In genomic region chr3:184117649-184118048, GRCh38 we compare ENCODE assay signal across 18 cellular contexts. TPM values are rescaled to one million over a fixed set of nuclear protein-coding genes. Genes with fewer than 3 reads are reported as not detected.
A peak's percentile ranks its signal among the peaks of the same experiment; 100 is the strongest.
DNase-seq lines count a peak whose midpoint lies in the region; ATAC-seq and TF ChIP-seq lines count a peak whose summit lies in the region.
"Had no signal": no experiment of that assay in that cellular context is flagged by ENCODE, and none has a peak within 500 bp of the region (broad histone marks: within the 10 kb centered on the region; RNA-seq: fewer than 3 reads in every experiment).

No MANE protein-coding gene starts in this region.

- no peaks in the 10 kb centered on the region for H4K20me1 ChIP-seq in SK-N-SH (ENCODE audit: insufficient read depth)
- H4K20me1 ChIP-seq in Karpas-422 (ENCODE audit: insufficient read depth, low read depth, low read length) = 0 out of 2 replicates have a peak, but pooled peaks cover 4% of the 10 kb centered on the region
- H4K20me1 ChIP-seq in OCI-LY7 (ENCODE audit: insufficient read depth, low read length) = no peaks in the 10 kb centered on the region

- H3K9me2 ChIP-seq in SK-N-SH = no peaks in the 10 kb centered on the region
- no peaks in the 10 kb centered on the region for H3K9me2 ChIP-seq in Karpas-422 (replicated peaks; ENCODE audit: insufficient read depth, low read length)
- no peaks in the 10 kb centered on the region for H3K9me2 ChIP-seq in OCI-LY7 (ENCODE audit: insufficient read depth, low read length)

- ATAC-seq in SK-N-SH treated with all-trans-retinoic acid at 6 μM for 48 hours = no peak
- no peak for ATAC-seq in foreskin keratinocyte
- no peak for ATAC-seq in stimulated activated naive CD8-positive, alpha-beta T cell treated with anti-CD3 and anti-CD28 coated beads, Interleukin-15, Interleukin-2, amounts not matched to agents 100 U/mL and 50 U/mL, for 24 hours
- ATAC-seq: activated CD8-positive, alpha-beta T cell treated with anti-CD3 and anti-CD28 coated beads, Interleukin-2, amount 10 ng/mL, durations not matched to agents 7 days and 5 days; gastrocnemius medialis; psoas muscle had no signal

- H3K4me3 ChIP-seq in SK-N-SH (ENCODE audit: low read depth in 2 of 2, low read length in 1 of 2) (no peak overlapping the region), Karpas-422 (ENCODE audit: low read length) (no peak overlapping the region), OCI-LY7 (ENCODE audit: low read depth, low read length, poor library complexity, severe bottlenecking) (no peak overlapping the region)
- H3K4me3 ChIP-seq: gastrocnemius medialis, psoas muscle, suprapubic skin had no signal

- no peak for DNase-seq in SK-N-SH
- DNase-seq in Karpas-422 = peak; percentile 57
- DNase-seq in OCI-LY7 (ENCODE audit: low spot score) = peak; percentile 22
- DNase-seq in foreskin keratinocyte = no peak
- no peak for DNase-seq in NCI-H446 (lab: John Stamatoyannopoulos, UW)
- no peak for DNase-seq in SW480 (ENCODE audit: low spot score)
- DNase-seq in stimulated activated naive CD8-positive, alpha-beta T cell treated with anti-CD3 and anti-CD28 coated beads, Interleukin-15, Interleukin-2, amounts not matched to agents 100 U/mL and 50 U/mL, for 24 hours = no peak
- DNase-seq: activated CD8-positive, alpha-beta T cell treated with anti-CD3 and anti-CD28 coated beads, Interleukin-2, amount 10 ng/mL, durations not matched to agents 7 days and 5 days; CD4-positive, alpha-beta memory T cell; gastrocnemius medialis; GDM1; NCI-H1694; psoas muscle had no signal

- intact Hi-C loops in OCI-LY7 (cut with micrococcal nuclease; ENCODE audit: unreplicated experiment) = no loop called here

- no peaks in the 10 kb centered on the region for H3F3A ChIP-seq in SK-N-SH (replicated peaks; ENCODE audit: insufficient read depth)

- TF ChIP-seq CTCF in SK-N-SH (IDR thresholded peaks at IDR 0.05) (no peak), OCI-LY7 (conservative IDR thresholded peaks at IDR 0.05; ENCODE audit: low read length) (peak; percentile 55; the same call in 1 of the 2 replicates), foreskin keratinocyte (conservative IDR thresholded peaks at IDR 0.05) (peak; percentile 35)

- H3K27me3 ChIP-seq in SK-N-SH (ENCODE audit: insufficient read depth) (0 out of 2 replicates have a peak, but pooled peaks cover 6% of the 10 kb centered on the region), Karpas-422 (ENCODE audit: low read length) (no peaks in the 10 kb centered on the region), foreskin keratinocyte (peaks cover 18% of the 10 kb centered on the region)
- H3K27me3 ChIP-seq: gastrocnemius medialis, suprapubic skin had no signal

- H3K79me2 ChIP-seq in SK-N-SH (ENCODE audit: insufficient read depth) (no peaks in the 10 kb centered on the region), Karpas-422 (ENCODE audit: low read length) (no peaks in the 10 kb centered on the region), OCI-LY7 (ENCODE audit: insufficient read depth, low read depth, low read length) (no peaks in the 10 kb centered on the region)

- BruUV-seq in OCI-LY7 (replicated peaks; lab: Mats Ljungman, UMichigan) = no TSS peak

- H3K4me1 ChIP-seq in SK-N-SH (ENCODE audit: control insufficient read depth in 1 of 2, insufficient read depth in 2 of 2, low read depth in 1 of 2, low read length in 1 of 2) (no peaks in the 10 kb centered on the region), Karpas-422 (ENCODE audit: low read length) (no peaks in the 10 kb centered on the region), OCI-LY7 (ENCODE audit: insufficient read depth, low read length, poor library complexity, severe bottlenecking) (no peaks in the 10 kb centered on the region), foreskin keratinocyte (no peaks in the 10 kb centered on the region)
- H3K4me1 ChIP-seq: gastrocnemius medialis, psoas muscle, suprapubic skin had no signal

- H3K36me3 ChIP-seq in SK-N-SH (replicated peaks in 1 of 2; ENCODE audit: control insufficient read depth in 1 of 2, insufficient read depth in 2 of 2, low read length in 1 of 2) (no peaks in the 10 kb centered on the region), Karpas-422 (ENCODE audit: insufficient read depth, low read length) (no peaks in the 10 kb centered on the region), OCI-LY7 (ENCODE audit: insufficient read depth, low read length) (no peaks in the 10 kb centered on the region)
- H3K36me3 ChIP-seq: gastrocnemius medialis, suprapubic skin had no signal

- H3K9ac ChIP-seq in SK-N-SH = no peak overlapping the region
- no peak overlapping the region for H3K9ac ChIP-seq in Karpas-422 (ENCODE audit: low read length)

- TF ChIP-seq EP300 in SK-N-SH (IDR thresholded peaks at IDR 0.05; ENCODE audit: borderline replicate concordance in 1 of 2, low read depth in 1 of 2, low read length in 1 of 2) = no peak

- 76% methylated on average over 6 of the region's 6 CpGs for WGBS in SK-N-SH (ENCODE audit: low lambda C conversion rate)

- H2AFZ ChIP-seq in SK-N-SH (ENCODE audit: low read depth) = no peak overlapping the region
- no peak overlapping the region for H2AFZ ChIP-seq in Karpas-422 (ENCODE audit: low read length)
- H2AFZ ChIP-seq in OCI-LY7 (ENCODE audit: low read length) = no peak overlapping the region

- H3K4me2 ChIP-seq in SK-N-SH (no peak overlapping the region), Karpas-422 (ENCODE audit: low read depth, low read length, poor library complexity, severe bottlenecking) (no peak overlapping the region), OCI-LY7 (ENCODE audit: low read length) (no peak overlapping the region)

- H3K9me3 ChIP-seq in SK-N-SH = no peaks in the 10 kb centered on the region
- H3K9me3 ChIP-seq in Karpas-422 (ENCODE audit: low read length) = no peaks in the 10 kb centered on the region
- no peaks in the 10 kb centered on the region for H3K9me3 ChIP-seq in OCI-LY7 (ENCODE audit: low read length)
- H3K9me3 ChIP-seq: gastrocnemius medialis, psoas muscle, suprapubic skin had no signal

- POLR2A ChIA-PET in SK-N-SH (lab: Yijun Ruan, JAX) (no interaction called here), OCI-LY7 (lab: Charles Lee) (interaction anchor here (0.7 kb wide), 1 partner anchor 39 kb away, joined by 3 read pairs; no protein-coding TSS in a partner anchor)

- H3K27ac ChIP-seq in SK-N-SH (ENCODE audit: low read depth in 2 of 2, low read length in 1 of 2) (no peak overlapping the region), Karpas-422 (ENCODE audit: low read length) (no peak overlapping the region), OCI-LY7 (ENCODE audit: low read depth, low read length, poor library complexity, severe bottlenecking) (no peak overlapping the region), foreskin keratinocyte (no peak overlapping the region)
- H3K27ac ChIP-seq: gastrocnemius medialis, psoas muscle, suprapubic skin had no signal

- peak; percentile 35 for TF ChIP-seq RAD21 in SK-N-SH (IDR thresholded peaks at IDR 0.05; ENCODE audit: low read length)

- CTCF ChIA-PET in SK-N-SH (lab: Yijun Ruan, JAX) = interaction anchor here (0.7 kb wide), 1 partner anchor 100 kb away, joined by 3 read pairs; the partner anchor contains the start of gene ABCC5
- CTCF ChIA-PET in OCI-LY7 (lab: Charles Lee; ENCODE audit: unreplicated experiment) = no interaction called here

TF ChIP-seq in SK-N-SH, 30 proteins besides CTCF, POLR2A, EP300 and RAD21 (continues in another document):
- no peak for TF ChIP-seq NRF1 (IDR thresholded peaks at IDR 0.05; ENCODE audit: low read depth, low read length)
- TF ChIP-seq ELF1 (IDR thresholded peaks at IDR 0.05) = no peak
- no peak for TF ChIP-seq TAF1 (IDR thresholded peaks at IDR 0.05; ENCODE audit: borderline replicate concordance, low read depth, low read length)

TF ChIP-seq in SK-N-SH treated with all-trans-retinoic acid at 6 μM for 48 hours, 23 proteins besides CTCF, POLR2A, EP300 and RAD21 (continues in another document):
- TF ChIP-seq TOX (CRISPR knock-in tag; IDR thresholded peaks at IDR 0.05; ENCODE audit: borderline replicate concordance) = no peak
- TF ChIP-seq OSR1 (CRISPR knock-in tag; IDR thresholded peaks at IDR 0.05) = no peak
- no peak for TF ChIP-seq ZNF70 (CRISPR knock-in tag; IDR thresholded peaks at IDR 0.05)
- no peak for TF ChIP-seq ESRRG (CRISPR knock-in tag; IDR thresholded peaks at IDR 0.05)

RNA-seq across cellular contexts. Expression of gene EIF2B5, which starts 17.5 kb away (rescaled TPM):
- polyA plus RNA-seq in SK-N-SH (2012; rRNA removed) = 46.8 and 61.5 TPM in 2 replicates
- 36.1 and 42.9 TPM in 2 replicates for polyA plus RNA-seq in SK-N-SH (2012; cell fraction: cytosol; rRNA removed)
- 113 and 133 TPM in 2 replicates for polyA plus RNA-seq in SK-N-SH (2012; cell fraction: nucleus; rRNA removed)
- total RNA-seq in Karpas-422 (2014; rRNA removed; shearing (Covaris generic); ENCODE audit: low replicate concordance) = 59.4 and 68.4 TPM in 2 replicates
- total RNA-seq in OCI-LY7 (2014; rRNA removed; shearing (Covaris generic)) = 41.1 and 66.1 TPM in 2 replicates
- total RNA-seq in OCI-LY7 (2022) = 56.7 and 57.4 TPM in 2 replicates
- total RNA-seq in foreskin keratinocyte = 42.3 and 45.1 TPM in 2 replicates
- polyA plus RNA-seq in foreskin keratinocyte = 34.0 and 37.7 TPM in 2 replicates

RNA-seq across cellular contexts. Expression of gene HTR3E, which starts 20.8 kb away (rescaled TPM):
- not detected in 2 replicates for polyA plus RNA-seq in SK-N-SH (2012; rRNA removed)
- polyA plus RNA-seq in SK-N-SH (2012; cell fraction: cytosol; rRNA removed) = not detected in 2 replicates
- polyA plus RNA-seq in SK-N-SH (2012; cell fraction: nucleus; rRNA removed) = not detected in 2 replicates
- not detected in 2 replicates for total RNA-seq in Karpas-422 (2014; rRNA removed; shearing (Covaris generic); ENCODE audit: low replicate concordance)
- not detected in 2 replicates for total RNA-seq in OCI-LY7 (2014; rRNA removed; shearing (Covaris generic))
- total RNA-seq in OCI-LY7 (2022) = not detected in 2 replicates
- not detected in 2 replicates for total RNA-seq in foreskin keratinocyte
- polyA plus RNA-seq in foreskin keratinocyte = not detected in 2 replicates
- total RNA-seq: activated CD8-positive, alpha-beta T cell treated with anti-CD3 and anti-CD28 coated beads, Interleukin-2, amount 10 ng/mL, durations not matched to agents 7 days and 5 days; CD4-positive, alpha-beta memory T cell; endothelial cell of umbilical vein; gastrocnemius medialis; mesothelial cell of epicardium; psoas muscle had no signal
- polyA plus RNA-seq: CD4-positive, alpha-beta memory T cell; endothelial cell of umbilical vein; neural cell had no signal

RNA-seq across cellular contexts. Expression of gene DVL3, which starts 37.5 kb away (rescaled TPM):
- polyA plus RNA-seq in SK-N-SH (2012; rRNA removed) (29.6 and 30.1 TPM in 2 replicates), foreskin keratinocyte (24.0 and 26.9 TPM in 2 replicates)
- polyA plus RNA-seq in SK-N-SH (2012; cell fraction: cytosol; rRNA removed) = 16.3 and 19.3 TPM in 2 replicates
- polyA plus RNA-seq in SK-N-SH (2012; cell fraction: nucleus; rRNA removed) = 117 and 125 TPM in 2 replicates
- 62.1 and 106 TPM in 2 replicates for total RNA-seq in Karpas-422 (2014; rRNA removed; shearing (Covaris generic); ENCODE audit: low replicate concordance)
- 38.5 and 41.3 TPM in 2 replicates for total RNA-seq in OCI-LY7 (2014; rRNA removed; shearing (Covaris generic))
- total RNA-seq in OCI-LY7 (2022) (65.6 and 70.4 TPM in 2 replicates), foreskin keratinocyte (26.5 and 31.5 TPM in 2 replicates)

RNA-seq across cellular contexts. Expression of gene AP2M1, which starts 57.0 kb away (rescaled TPM):
- polyA plus RNA-seq in SK-N-SH (2012; rRNA removed) = 645 and 759 TPM in 2 replicates
- 537 and 665 TPM in 2 replicates for polyA plus RNA-seq in SK-N-SH (2012; cell fraction: cytosol; rRNA removed)
- 480 and 683 TPM in 2 replicates for polyA plus RNA-seq in SK-N-SH (2012; cell fraction: nucleus; rRNA removed)
- 212 and 265 TPM in 2 replicates for total RNA-seq in Karpas-422 (2014; rRNA removed; shearing (Covaris generic); ENCODE audit: low replicate concordance)
- 141 and 147 TPM in 2 replicates for total RNA-seq in OCI-LY7 (2014; rRNA removed; shearing (Covaris generic))
- total RNA-seq in OCI-LY7 (2022) = 158 and 168 TPM in 2 replicates
- total RNA-seq in foreskin keratinocyte = 290 and 295 TPM in 2 replicates
- polyA plus RNA-seq in foreskin keratinocyte = 328 and 329 TPM in 2 replicates

Comparison
In these comparisons a context has a peak if more than half of its experiments do, and no peak if none do; other contexts are left out.
1. DNase-seq: peak in Karpas-422 (single experiment) and OCI-LY7 (single experiment); none in SK-N-SH (single experiment), foreskin keratinocyte (0 of 2), NCI-H446 (0 of 2), SW480 (single experiment) and stimulated activated naive CD8-positive, alpha-beta T cell treated with anti-CD3 and anti-CD28 coated beads, Interleukin-15, Interleukin-2, amounts not matched to agents 100 U/mL and 50 U/mL, for 24 hours (single experiment).